15 cellular contexts compared by ENCODE assay signal in genomic region chr1:72830606-72831390, GRCh38.
"Had no signal": no experiment of that assay in that cellular context is flagged by ENCODE, and none has a peak within 500 bp of the region (broad histone marks: within the 10 kb centered on the region; RNA-seq: fewer than 3 reads in every experiment).

No MANE protein-coding gene starts in this region.

- H3K27ac ChIP-seq: body of pancreas, esophagus squamous epithelium, neutrophil, right atrium auricular region, stomach, vagina had no signal

- H3K36me3 Mint-ChIP-seq: activated CD8-positive, alpha-beta memory T cell treated with anti-CD3 and anti-CD28 coated beads, Interleukin-2, amount 10 ng/mL, durations not matched to agents 7 days and 5 days had no signal

- H3K4me3 Mint-ChIP-seq: activated CD8-positive, alpha-beta memory T cell treated with anti-CD3 and anti-CD28 coated beads, Interleukin-2, amount 10 ng/mL, durations not matched to agents 7 days and 5 days; activated T-cell treated with anti-CD3 and anti-CD28 coated beads, Interleukin-2, amount 50 U/mL, for 24 hours had no signal

- H3K4me3 ChIP-seq: body of pancreas, esophagus squamous epithelium, right atrium auricular region, stomach, vagina had no signal

- H3K27me3 Mint-ChIP-seq: activated CD8-positive, alpha-beta memory T cell treated with anti-CD3 and anti-CD28 coated beads, Interleukin-2, amount 10 ng/mL, durations not matched to agents 7 days and 5 days; activated T-cell treated with anti-CD3 and anti-CD28 coated beads, Interleukin-2, amount 50 U/mL, for 24 hours had no signal

- H3K27me3 ChIP-seq: body of pancreas, esophagus squamous epithelium, neutrophil, right atrium auricular region, stomach, vagina had no signal

- DNase-seq: activated CD8-positive, alpha-beta memory T cell treated with anti-CD3 and anti-CD28 coated beads, Interleukin-2, amount 10 ng/mL, durations not matched to agents 7 days and 5 days; activated effector memory CD4-positive, alpha-beta T cell treated with anti-CD3 and anti-CD28 coated beads, Interleukin-2, amount 50 U/mL, for 16 hours; activated T-cell treated with anti-CD3 and anti-CD28 coated beads, Interleukin-2, amount 50 U/mL, for 24 hours; amniotic stem cell; body of pancreas; cerebellar nuclear complex; esophagus squamous epithelium; foreskin fibroblast; left ventricle myocardium superior; small intestine; stomach had no signal

- H3K27ac Mint-ChIP-seq: activated CD8-positive, alpha-beta memory T cell treated with anti-CD3 and anti-CD28 coated beads, Interleukin-2, amount 10 ng/mL, durations not matched to agents 7 days and 5 days; activated naive CD4-positive, alpha-beta T cell treated with anti-CD3 and anti-CD28 coated beads, Interleukin-2, amount 50 U/mL, for 72 hours; activated T-cell treated with anti-CD3 and anti-CD28 coated beads, Interleukin-2, amount 50 U/mL, for 24 hours had no signal

- H3K4me1 Mint-ChIP-seq: activated CD8-positive, alpha-beta memory T cell treated with anti-CD3 and anti-CD28 coated beads, Interleukin-2, amount 10 ng/mL, durations not matched to agents 7 days and 5 days had no signal
